15 cellular contexts compared by ENCODE assay signal in the genomic region with DNA sequence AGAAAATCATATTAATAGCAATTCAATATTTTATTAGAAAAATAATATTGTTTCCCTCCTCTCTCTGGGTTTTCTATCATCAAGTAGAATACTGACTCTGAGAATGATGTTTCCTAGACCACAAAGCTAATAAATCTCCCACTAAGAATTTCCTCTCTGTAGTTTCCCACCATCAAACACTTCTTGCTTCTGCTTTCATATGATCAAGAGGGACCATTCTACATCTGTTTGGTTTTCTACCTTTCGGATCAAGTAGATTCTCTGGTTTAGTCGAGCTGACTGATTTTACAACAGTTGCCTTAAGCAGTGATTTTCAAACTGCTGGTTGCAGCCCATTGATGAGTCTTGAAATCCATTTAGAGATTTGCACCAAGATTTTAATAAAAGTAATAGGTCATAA.
DNase-seq lines count a peak whose midpoint lies in the region; ATAC-seq and TF ChIP-seq lines count a peak whose summit lies in the region.
"Had no signal": no experiment of that assay in that cellular context is flagged by ENCODE, and none has a peak within 500 bp of the region (broad histone marks: within the 10 kb centered on the region; RNA-seq: fewer than 3 reads in every experiment).

No MANE protein-coding gene starts in this region.

- H3K4me1 ChIP-seq in muscle layer of colon (ENCODE audit: insufficient read depth, low read length), result peaks cover 18% of the 10 kb centered on the region
- peaks cover 17% of the 10 kb centered on the region for H3K4me1 ChIP-seq in smooth muscle cell (ENCODE audit: low read depth)
- H3K4me1 ChIP-seq: Caco-2 had no signal

- no peaks in the 10 kb centered on the region for H3K36me3 ChIP-seq in muscle layer of colon (ENCODE audit: insufficient read depth, low read length)
- no peaks in the 10 kb centered on the region for H3K36me3 ChIP-seq in smooth muscle cell (ENCODE audit: low read depth)
- H3K36me3 ChIP-seq: HAP-1 had no signal

- H3F3A ChIP-seq in smooth muscle cell (ENCODE audit: low read depth), result no peaks in the 10 kb centered on the region

- H3K9me3 ChIP-seq in muscle layer of colon (ENCODE audit: low read length), result no peaks in the 10 kb centered on the region
- H3K9me3 ChIP-seq in smooth muscle cell (replicated peaks; ENCODE audit: low read depth), result no peaks in the 10 kb centered on the region
- H3K9me3 ChIP-seq: Caco-2, HAP-1 had no signal

- H3K4me2 ChIP-seq in smooth muscle cell, result peak overlapping the region; percentile 79

- WGBS in smooth muscle cell (ENCODE audit: low lambda C conversion rate), result 81% methylated on average over 2 of the region's 2 CpGs

- no peaks in the 10 kb centered on the region for H4K20me1 ChIP-seq in smooth muscle cell (ENCODE audit: low read depth)

- no peaks in the 10 kb centered on the region for H3K27me3 ChIP-seq in muscle layer of colon (ENCODE audit: control insufficient read depth in 1 of 2, insufficient read depth in 2 of 2, low read length in 2 of 2)
- H3K27me3 ChIP-seq in smooth muscle cell (ENCODE audit: low read depth), result no peaks in the 10 kb centered on the region

- H3K27ac ChIP-seq in muscle layer of colon (ENCODE audit: low read depth, low read length) (peak overlapping the region; percentile 18), smooth muscle cell (ENCODE audit: low read depth) (no peak overlapping the region)
- H3K27ac ChIP-seq: C4-2B, GM23248 had no signal

- H3K9ac ChIP-seq in muscle layer of colon (ENCODE audit: low read length) (no peak overlapping the region), smooth muscle cell (ENCODE audit: low read depth) (no peak overlapping the region)
- H3K9ac ChIP-seq: GM23248 had no signal

- DNase-seq in smooth muscle cell (lab: John Stamatoyannopoulos, UW; ENCODE audit: unreplicated experiment), result no peak
- DNase-seq in UCSD-AML1 (lab: John Stamatoyannopoulos, UW; ENCODE audit: unreplicated experiment), result no peak
- DNase-seq in SHP77 treated with DMSO at 0.1 percent for 48 hours (lab: John Stamatoyannopoulos, UW), result no peak
- DNase-seq: ACHN; AML-193; Caco-2; CD4-positive, alpha-beta T cell; GM23248; KG1 had no signal

- no peak overlapping the region for H3K4me3 ChIP-seq in muscle layer of colon (ENCODE audit: low read depth in 1 of 2, low read length in 2 of 2)
- H3K4me3 ChIP-seq in smooth muscle cell, result no peak overlapping the region
- H3K4me3 ChIP-seq: GM23248, HAP-1 had no signal

- no peak for TF ChIP-seq CTCF in smooth muscle cell (IDR thresholded peaks at IDR 0.05; ENCODE audit: borderline replicate concordance, insufficient read depth, poor library complexity, severe bottlenecking)

- H2AFZ ChIP-seq in smooth muscle cell (ENCODE audit: low read depth), result no peak overlapping the region
- H2AFZ ChIP-seq: GM23248 had no signal

- peak; percentile 54 for ATAC-seq in GM19372 (IDR thresholded peaks at IDR 0.05; ENCODE audit: low read depth, unreplicated experiment)
- peak; percentile 59 for ATAC-seq in HG03097 (IDR thresholded peaks at IDR 0.05; ENCODE audit: low FRiP score, unreplicated experiment)
- ATAC-seq in HG03571 (IDR thresholded peaks at IDR 0.05; ENCODE audit: unreplicated experiment), result no peak

- H3K79me2 ChIP-seq in smooth muscle cell (ENCODE audit: low read depth), result no peaks in the 10 kb centered on the region
